ENCODE assay signal across 19 cellular contexts in genomic region chr7:38756521-38756920, GRCh38.
A peak's percentile ranks its signal among the peaks of the same experiment; 100 is the strongest.
DNase-seq lines count a peak whose midpoint lies in the region; ATAC-seq, FAIRE-seq and TF ChIP-seq lines count a peak whose summit lies in the region.
"Had no signal": no experiment of that assay in that cellular context is flagged by ENCODE, and none has a peak within 500 bp of the region (broad histone marks: within the 10 kb centered on the region; RNA-seq: fewer than 3 reads in every experiment).

No MANE protein-coding gene starts in this region.

- no peak for FAIRE-seq in astrocyte (lab: Jason Lieb, UNC)
- FAIRE-seq in endothelial cell of umbilical vein (lab: Jason Lieb, UNC): no peak
- FAIRE-seq in frontal cortex (lab: Jason Lieb, UNC): peak; percentile 39

- H3K79me2 ChIP-seq in astrocyte (ENCODE audit: insufficient read depth, low read length) (no peaks in the 10 kb centered on the region), endothelial cell of umbilical vein (ENCODE audit: control insufficient read depth, insufficient read depth, low read length) (no peaks in the 10 kb centered on the region)

- TF ChIP-seq POLR2A in endothelial cell of umbilical vein (IDR thresholded peaks at IDR 0.05; ENCODE audit: low read depth, low read length): no peak

- no peak overlapping the region for H3K4me3 Mint-ChIP-seq in astrocyte (ENCODE audit: unreplicated experiment)
- H3K4me3 Mint-ChIP-seq in T-cell: no peak overlapping the region
- H3K4me3 Mint-ChIP-seq: CD4-positive, alpha-beta memory T cell; H9; IgD-negative memory B cell had no signal

- dilution Hi-C loops in endothelial cell of umbilical vein (cut with MboI; ENCODE audit: extremely low pct_ligation_motif_present, low sequenced_read_pairs): no loop called here

- H3K4me1 ChIP-seq in astrocyte (ENCODE audit: insufficient read depth, low read length) (no peaks in the 10 kb centered on the region), endothelial cell of umbilical vein (ENCODE audit: control insufficient read depth, extremely low read depth, insufficient read depth, low read length) (peaks cover 4% of the 10 kb centered on the region)

- H3K4me2 ChIP-seq in astrocyte (ENCODE audit: low read length): no peak overlapping the region
- no peak overlapping the region for H3K4me2 ChIP-seq in endothelial cell of umbilical vein (ENCODE audit: insufficient read depth, low read length)
- H3K4me2 ChIP-seq: SK-N-SH had no signal

- no peak overlapping the region for H2AFZ ChIP-seq in astrocyte (ENCODE audit: low read depth, low read length)
- no peak overlapping the region for H2AFZ ChIP-seq in endothelial cell of umbilical vein (ENCODE audit: low read depth, low read length)

- no peak overlapping the region for H3K9ac ChIP-seq in astrocyte (ENCODE audit: low read length)
- no peak overlapping the region for H3K9ac ChIP-seq in endothelial cell of umbilical vein (replicated peaks; ENCODE audit: extremely low read depth, insufficient read depth, low read length)
- H3K9ac ChIP-seq: SK-N-SH had no signal

- no peak overlapping the region for H3K4me3 ChIP-seq in astrocyte (ENCODE audit: insufficient read depth, low read depth, low read length)
- H3K4me3 ChIP-seq in endothelial cell of umbilical vein (replicated peaks in 1 of 3; ENCODE audit: insufficient read depth in 1 of 3, low read depth in 1 of 3, low read length in 3 of 3): no peak overlapping the region

- peaks cover 7% of the 10 kb centered on the region for H3K36me3 ChIP-seq in astrocyte (ENCODE audit: insufficient read depth, low read length)
- H3K36me3 ChIP-seq in endothelial cell of umbilical vein (ENCODE audit: control insufficient read depth in 2 of 2, extremely low read depth in 1 of 2, insufficient read depth in 2 of 2, low read length in 2 of 2): peaks cover 4 to 7% of the 10 kb centered on the region in 2 experiments

- H3K27ac Mint-ChIP-seq in astrocyte (ENCODE audit: unreplicated experiment): no peak overlapping the region
- no peak overlapping the region for H3K27ac Mint-ChIP-seq in T-cell
- H3K27ac Mint-ChIP-seq: H9, IgD-negative memory B cell had no signal

- no peaks in the 10 kb centered on the region for H3K4me1 Mint-ChIP-seq in astrocyte (ENCODE audit: low read depth, unreplicated experiment)
- H3K4me1 Mint-ChIP-seq in T-cell: no peaks in the 10 kb centered on the region
- H3K4me1 Mint-ChIP-seq: CD4-positive, alpha-beta memory T cell; IgD-negative memory B cell had no signal

- ATAC-seq in HG03439 (IDR thresholded peaks at IDR 0.05; ENCODE audit: unreplicated experiment): no peak
- ATAC-seq in T-cell (replicated peaks in 1 of 4): no peak

- no peak overlapping the region for H3K27ac ChIP-seq in astrocyte (ENCODE audit: low read depth, low read length)
- H3K27ac ChIP-seq in endothelial cell of umbilical vein (ENCODE audit: insufficient read depth, low read depth, low read length): no peak overlapping the region

- BruUV-seq in endothelial cell of umbilical vein (replicated peaks; lab: Mats Ljungman, UMichigan): no TSS peak

- H3K9me1 ChIP-seq in endothelial cell of umbilical vein (replicated peaks; ENCODE audit: control insufficient read depth, extremely low read depth, insufficient read depth, low read length): no peaks in the 10 kb centered on the region

- H3K27me3 Mint-ChIP-seq in astrocyte (ENCODE audit: low read depth, unreplicated experiment): no peaks in the 10 kb centered on the region
- no peaks in the 10 kb centered on the region for H3K27me3 Mint-ChIP-seq in T-cell
- H3K27me3 Mint-ChIP-seq: CD4-positive, alpha-beta memory T cell; IgD-negative memory B cell had no signal

- DNase-seq in EL: peak; percentile 35
- DNase-seq in astrocyte (ENCODE audit: low read depth): peak; percentile 12
- peak; percentile 12 for DNase-seq in endothelial cell of umbilical vein (ENCODE audit: low read depth, low spot score)
- no peak for DNase-seq in frontal cortex (ENCODE audit: low spot score in 2 of 2)
- DNase-seq in NCI-H524 treated with DMSO at 0.1 percent for 48 hours (lab: John Stamatoyannopoulos, UW): no peak
- no peak for DNase-seq in medulla oblongata (ENCODE audit: extremely low spot score)
- DNase-seq in T-cell: no peak
- DNase-seq: Calu3; CD4-positive, alpha-beta memory T cell; DMS53; H9; Karpas-422; NCI-H1092 treated with DMSO at 0.1 percent for 48 hours; NCI-H2081 treated with DMSO at 0.1 percent for 48 hours; NCI-H748 treated with DMSO at 0.1 percent for 48 hours; SHP77 treated with DMSO at 0.1 percent for 48 hours; SK-N-SH had no signal

- CTCF ChIA-PET in endothelial cell of umbilical vein (lab: Charles Lee): no interaction called here
- CTCF ChIA-PET in T-cell (lab: Charles Lee): no interaction called here

- POLR2A ChIA-PET in endothelial cell of umbilical vein (lab: Charles Lee) (no interaction called here), T-cell (lab: Charles Lee) (no interaction called here)

- TF ChIP-seq CTCF in astrocyte (IDR thresholded peaks at IDR 0.05; ENCODE audit: insufficient read depth, low read depth, low read length) (no peak), endothelial cell of umbilical vein (IDR thresholded peaks at IDR 0.05; ENCODE audit: extremely low read depth in 1 of 2, insufficient read depth in 1 of 2, low read depth in 1 of 2, low read length in 2 of 2) (no peak)

- H3K27me3 ChIP-seq in astrocyte (ENCODE audit: insufficient read depth, low read length) (no peaks in the 10 kb centered on the region), endothelial cell of umbilical vein (ENCODE audit: control insufficient read depth in 2 of 2, insufficient read depth in 2 of 2, low read length in 2 of 2) (no peaks in the 10 kb centered on the region)

- H3K36me3 Mint-ChIP-seq in astrocyte (ENCODE audit: low read depth, unreplicated experiment): peaks cover 24% of the 10 kb centered on the region
- peaks cover 71% of the 10 kb centered on the region for H3K36me3 Mint-ChIP-seq in T-cell

- H3K9me3 ChIP-seq in astrocyte (ENCODE audit: insufficient read depth, low read depth, low read length): no peaks in the 10 kb centered on the region
- no peaks in the 10 kb centered on the region for H3K9me3 ChIP-seq in endothelial cell of umbilical vein (replicated peaks; ENCODE audit: control insufficient read depth, insufficient read depth, low read length)
- H3K9me3 ChIP-seq: SK-N-SH had no signal

- H4K20me1 ChIP-seq in astrocyte (ENCODE audit: insufficient read depth, low read length): no peaks in the 10 kb centered on the region
- no peaks in the 10 kb centered on the region for H4K20me1 ChIP-seq in endothelial cell of umbilical vein (replicated peaks; ENCODE audit: control insufficient read depth, extremely low read depth, insufficient read depth, low read length)

- intact Hi-C loops in endothelial cell of umbilical vein (cut with micrococcal nuclease): no loop called here

- H3K9me3 Mint-ChIP-seq in astrocyte (ENCODE audit: unreplicated experiment): no peaks in the 10 kb centered on the region
- H3K9me3 Mint-ChIP-seq in T-cell: no peaks in the 10 kb centered on the region
- H3K9me3 Mint-ChIP-seq: CD4-positive, alpha-beta memory T cell; H9; IgD-negative memory B cell had no signal

TF ChIP-seq in endothelial cell of umbilical vein, 7 proteins besides CTCF, POLR2A, EP300 and RAD21:
- TF ChIP-seq MAX (IDR thresholded peaks at IDR 0.05; ENCODE audit: insufficient read depth, insufficient read length): no peak
- TF ChIP-seq MYC (IDR thresholded peaks at IDR 0.05; ENCODE audit: low read depth, low read length): no peak
- no peak for TF ChIP-seq JUN (IDR thresholded peaks at IDR 0.05; ENCODE audit: borderline replicate concordance, insufficient read depth, insufficient read length, low read depth)
- no peak for TF ChIP-seq GATA2 (IDR thresholded peaks at IDR 0.05; ENCODE audit: insufficient read depth, insufficient read length, low read depth, low read length)
- no peak for TF ChIP-seq POLR2AphosphoS5 (IDR thresholded peaks at IDR 0.05; ENCODE audit: insufficient read depth, low read depth, low read length)
- no peak for TF ChIP-seq EZH2 (IDR thresholded peaks at IDR 0.05; ENCODE audit: borderline replicate concordance, low read depth, low read length, severe bottlenecking)
- TF ChIP-seq FOS (IDR thresholded peaks at IDR 0.05; ENCODE audit: borderline replicate concordance, insufficient read depth, low read length): no peak

Comparison
In these comparisons a context has a peak if more than half of its experiments do, and no peak if none do; other contexts are left out.
1. DNase-seq: peak in EL (single experiment), astrocyte (single experiment) and endothelial cell of umbilical vein (single experiment); none in frontal cortex (0 of 2), NCI-H524 treated with DMSO at 0.1 percent for 48 hours (single experiment), medulla oblongata (single experiment) and T-cell (0 of 34).